ENCODE assay signal across 1 cellular context in the genomic region with DNA sequence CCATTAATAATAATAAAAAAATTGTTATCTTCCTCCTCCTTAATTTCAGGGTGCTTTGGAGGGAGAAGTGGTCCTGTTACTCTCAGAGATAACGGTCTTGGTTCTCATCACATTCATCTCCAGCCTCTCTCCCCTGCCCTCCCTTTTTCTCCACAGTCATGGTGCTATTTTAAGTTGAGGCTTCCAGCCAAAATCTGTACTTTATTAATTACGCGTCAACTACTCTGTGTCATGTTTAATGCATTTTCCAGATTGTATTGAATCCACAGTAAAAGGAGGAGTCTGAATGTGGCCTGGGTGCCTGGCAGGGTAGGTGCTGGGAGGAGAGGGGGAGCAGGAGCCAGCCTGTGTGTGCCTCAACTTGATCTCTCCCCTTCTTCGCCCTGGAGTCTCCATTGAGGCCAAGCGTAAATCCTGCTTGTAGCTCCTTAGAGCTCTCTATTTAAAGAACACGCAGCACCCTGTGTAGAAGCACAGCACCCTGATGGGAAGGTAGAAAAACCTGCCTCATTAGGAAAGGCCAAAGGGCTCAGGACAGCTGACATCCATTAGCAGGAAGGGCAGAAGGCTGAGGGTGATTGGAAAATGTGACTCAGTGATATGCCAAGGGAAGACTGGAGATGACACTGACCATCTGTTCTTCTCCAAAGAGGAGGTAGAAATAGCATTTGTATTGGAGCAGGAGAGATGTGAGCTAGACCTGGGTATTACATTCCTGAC.
A peak's percentile ranks its signal among the peaks of the same experiment; 100 is the strongest.
TF ChIP-seq lines count a peak whose summit lies in the region.

No MANE protein-coding gene starts in this region.

TF ChIP-seq in K562, 482 proteins besides CTCF, POLR2A, EP300 and RAD21 (continued from another document and continues in another):
- TF ChIP-seq, protein P1, sequence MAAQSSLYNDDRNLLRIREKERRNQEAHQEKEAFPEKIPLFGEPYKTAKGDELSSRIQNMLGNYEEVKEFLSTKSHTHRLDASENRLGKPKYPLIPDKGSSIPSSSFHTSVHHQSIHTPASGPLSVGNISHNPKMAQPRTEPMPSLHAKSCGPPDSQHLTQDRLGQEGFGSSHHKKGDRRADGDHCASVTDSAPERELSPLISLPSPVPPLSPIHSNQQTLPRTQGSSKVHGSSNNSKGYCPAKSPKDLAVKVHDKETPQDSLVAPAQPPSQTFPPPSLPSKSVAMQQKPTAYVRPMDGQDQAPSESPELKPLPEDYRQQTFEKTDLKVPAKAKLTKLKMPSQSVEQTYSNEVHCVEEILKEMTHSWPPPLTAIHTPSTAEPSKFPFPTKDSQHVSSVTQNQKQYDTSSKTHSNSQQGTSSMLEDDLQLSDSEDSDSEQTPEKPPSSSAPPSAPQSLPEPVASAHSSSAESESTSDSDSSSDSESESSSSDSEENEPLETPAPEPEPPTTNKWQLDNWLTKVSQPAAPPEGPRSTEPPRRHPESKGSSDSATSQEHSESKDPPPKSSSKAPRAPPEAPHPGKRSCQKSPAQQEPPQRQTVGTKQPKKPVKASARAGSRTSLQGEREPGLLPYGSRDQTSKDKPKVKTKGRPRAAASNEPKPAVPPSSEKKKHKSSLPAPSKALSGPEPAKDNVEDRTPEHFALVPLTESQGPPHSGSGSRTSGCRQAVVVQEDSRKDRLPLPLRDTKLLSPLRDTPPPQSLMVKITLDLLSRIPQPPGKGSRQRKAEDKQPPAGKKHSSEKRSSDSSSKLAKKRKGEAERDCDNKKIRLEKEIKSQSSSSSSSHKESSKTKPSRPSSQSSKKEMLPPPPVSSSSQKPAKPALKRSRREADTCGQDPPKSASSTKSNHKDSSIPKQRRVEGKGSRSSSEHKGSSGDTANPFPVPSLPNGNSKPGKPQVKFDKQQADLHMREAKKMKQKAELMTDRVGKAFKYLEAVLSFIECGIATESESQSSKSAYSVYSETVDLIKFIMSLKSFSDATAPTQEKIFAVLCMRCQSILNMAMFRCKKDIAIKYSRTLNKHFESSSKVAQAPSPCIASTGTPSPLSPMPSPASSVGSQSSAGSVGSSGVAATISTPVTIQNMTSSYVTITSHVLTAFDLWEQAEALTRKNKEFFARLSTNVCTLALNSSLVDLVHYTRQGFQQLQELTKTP (IDR thresholded peaks at IDR 0.05; ENCODE audit: low read depth in 1 of 2, partially characterized antibody in 2 of 2) = no peak
- TF ChIP-seq BRD4 (IDR thresholded peaks at IDR 0.05) = no peak
- TF ChIP-seq KDM1A (IDR thresholded peaks at IDR 0.05) = no peak
- TF ChIP-seq SIN3A (IDR thresholded peaks at IDR 0.05; ENCODE audit: borderline replicate concordance in 2 of 2, control insufficient read depth in 1 of 2, low read depth in 2 of 2, low read length in 2 of 2) = no peak
- peak; percentile 72 for TF ChIP-seq ARID1B (IDR thresholded peaks at IDR 0.05)
- TF ChIP-seq HDAC2 (IDR thresholded peaks at IDR 0.05) = no peak
- TF ChIP-seq BACH1 (tag; IDR thresholded peaks at IDR 0.05) = no peak
- TF ChIP-seq RBM39 (optimal IDR thresholded peaks at IDR 0.05; ENCODE audit: low read depth, low read length) = no peak
- peak; percentile 36; the same call in 1 of the 2 replicates for TF ChIP-seq FOSL1 (tag; conservative IDR thresholded peaks at IDR 0.05)
- TF ChIP-seq, protein P2, sequence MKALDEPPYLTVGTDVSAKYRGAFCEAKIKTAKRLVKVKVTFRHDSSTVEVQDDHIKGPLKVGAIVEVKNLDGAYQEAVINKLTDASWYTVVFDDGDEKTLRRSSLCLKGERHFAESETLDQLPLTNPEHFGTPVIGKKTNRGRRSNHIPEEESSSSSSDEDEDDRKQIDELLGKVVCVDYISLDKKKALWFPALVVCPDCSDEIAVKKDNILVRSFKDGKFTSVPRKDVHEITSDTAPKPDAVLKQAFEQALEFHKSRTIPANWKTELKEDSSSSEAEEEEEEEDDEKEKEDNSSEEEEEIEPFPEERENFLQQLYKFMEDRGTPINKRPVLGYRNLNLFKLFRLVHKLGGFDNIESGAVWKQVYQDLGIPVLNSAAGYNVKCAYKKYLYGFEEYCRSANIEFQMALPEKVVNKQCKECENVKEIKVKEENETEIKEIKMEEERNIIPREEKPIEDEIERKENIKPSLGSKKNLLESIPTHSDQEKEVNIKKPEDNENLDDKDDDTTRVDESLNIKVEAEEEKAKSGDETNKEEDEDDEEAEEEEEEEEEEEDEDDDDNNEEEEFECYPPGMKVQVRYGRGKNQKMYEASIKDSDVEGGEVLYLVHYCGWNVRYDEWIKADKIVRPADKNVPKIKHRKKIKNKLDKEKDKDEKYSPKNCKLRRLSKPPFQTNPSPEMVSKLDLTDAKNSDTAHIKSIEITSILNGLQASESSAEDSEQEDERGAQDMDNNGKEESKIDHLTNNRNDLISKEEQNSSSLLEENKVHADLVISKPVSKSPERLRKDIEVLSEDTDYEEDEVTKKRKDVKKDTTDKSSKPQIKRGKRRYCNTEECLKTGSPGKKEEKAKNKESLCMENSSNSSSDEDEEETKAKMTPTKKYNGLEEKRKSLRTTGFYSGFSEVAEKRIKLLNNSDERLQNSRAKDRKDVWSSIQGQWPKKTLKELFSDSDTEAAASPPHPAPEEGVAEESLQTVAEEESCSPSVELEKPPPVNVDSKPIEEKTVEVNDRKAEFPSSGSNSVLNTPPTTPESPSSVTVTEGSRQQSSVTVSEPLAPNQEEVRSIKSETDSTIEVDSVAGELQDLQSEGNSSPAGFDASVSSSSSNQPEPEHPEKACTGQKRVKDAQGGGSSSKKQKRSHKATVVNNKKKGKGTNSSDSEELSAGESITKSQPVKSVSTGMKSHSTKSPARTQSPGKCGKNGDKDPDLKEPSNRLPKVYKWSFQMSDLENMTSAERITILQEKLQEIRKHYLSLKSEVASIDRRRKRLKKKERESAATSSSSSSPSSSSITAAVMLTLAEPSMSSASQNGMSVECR (CRISPR knock-in tag; IDR thresholded peaks at IDR 0.05) = no peak
- TF ChIP-seq ZC3H11A (IDR thresholded peaks at IDR 0.05; ENCODE audit: low read depth, low read length) = no peak
- no peak for TF ChIP-seq RBM22 (IDR thresholded peaks at IDR 0.05; ENCODE audit: low read depth, low read length, poor library complexity, severe bottlenecking)
- no peak for TF ChIP-seq FOXP1 (CRISPR knock-in tag; IDR thresholded peaks at IDR 0.05)
- peak; percentile 18 for TF ChIP-seq MEIS2 (IDR thresholded peaks at IDR 0.05; ENCODE audit: partially characterized antibody)
- TF ChIP-seq ZFP30 (CRISPR knock-in tag; IDR thresholded peaks at IDR 0.05; ENCODE audit: borderline replicate concordance) = no peak
- no peak for TF ChIP-seq GTF2A2 (tag; IDR thresholded peaks at IDR 0.05)
- TF ChIP-seq JUNB (CRISPR knock-in tag; conservative IDR thresholded peaks at IDR 0.05) = no peak
- no peak for TF ChIP-seq ZNF239 (CRISPR knock-in tag; IDR thresholded peaks at IDR 0.05)
- TF ChIP-seq TEAD4 (IDR thresholded peaks at IDR 0.05; ENCODE audit: low read length) = peak; percentile 48
- no peak for TF ChIP-seq TEAD4 (CRISPR knock-in tag; IDR thresholded peaks at IDR 0.05; ENCODE audit: borderline replicate concordance)
- no peak for TF ChIP-seq ZNF695 (CRISPR knock-in tag; IDR thresholded peaks at IDR 0.05)
- TF ChIP-seq, protein P3, sequence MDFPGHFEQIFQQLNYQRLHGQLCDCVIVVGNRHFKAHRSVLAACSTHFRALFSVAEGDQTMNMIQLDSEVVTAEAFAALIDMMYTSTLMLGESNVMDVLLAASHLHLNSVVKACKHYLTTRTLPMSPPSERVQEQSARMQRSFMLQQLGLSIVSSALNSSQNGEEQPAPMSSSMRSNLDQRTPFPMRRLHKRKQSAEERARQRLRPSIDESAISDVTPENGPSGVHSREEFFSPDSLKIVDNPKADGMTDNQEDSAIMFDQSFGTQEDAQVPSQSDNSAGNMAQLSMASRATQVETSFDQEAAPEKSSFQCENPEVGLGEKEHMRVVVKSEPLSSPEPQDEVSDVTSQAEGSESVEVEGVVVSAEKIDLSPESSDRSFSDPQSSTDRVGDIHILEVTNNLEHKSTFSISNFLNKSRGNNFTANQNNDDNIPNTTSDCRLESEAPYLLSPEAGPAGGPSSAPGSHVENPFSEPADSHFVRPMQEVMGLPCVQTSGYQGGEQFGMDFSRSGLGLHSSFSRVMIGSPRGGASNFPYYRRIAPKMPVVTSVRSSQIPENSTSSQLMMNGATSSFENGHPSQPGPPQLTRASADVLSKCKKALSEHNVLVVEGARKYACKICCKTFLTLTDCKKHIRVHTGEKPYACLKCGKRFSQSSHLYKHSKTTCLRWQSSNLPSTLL (IDR thresholded peaks at IDR 0.05) = no peak
- TF ChIP-seq, protein P4, sequence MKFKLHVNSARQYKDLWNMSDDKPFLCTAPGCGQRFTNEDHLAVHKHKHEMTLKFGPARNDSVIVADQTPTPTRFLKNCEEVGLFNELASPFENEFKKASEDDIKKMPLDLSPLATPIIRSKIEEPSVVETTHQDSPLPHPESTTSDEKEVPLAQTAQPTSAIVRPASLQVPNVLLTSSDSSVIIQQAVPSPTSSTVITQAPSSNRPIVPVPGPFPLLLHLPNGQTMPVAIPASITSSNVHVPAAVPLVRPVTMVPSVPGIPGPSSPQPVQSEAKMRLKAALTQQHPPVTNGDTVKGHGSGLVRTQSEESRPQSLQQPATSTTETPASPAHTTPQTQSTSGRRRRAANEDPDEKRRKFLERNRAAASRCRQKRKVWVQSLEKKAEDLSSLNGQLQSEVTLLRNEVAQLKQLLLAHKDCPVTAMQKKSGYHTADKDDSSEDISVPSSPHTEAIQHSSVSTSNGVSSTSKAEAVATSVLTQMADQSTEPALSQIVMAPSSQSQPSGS (CRISPR knock-in tag; IDR thresholded peaks at IDR 0.05) = no peak
- TF ChIP-seq, protein P5, sequence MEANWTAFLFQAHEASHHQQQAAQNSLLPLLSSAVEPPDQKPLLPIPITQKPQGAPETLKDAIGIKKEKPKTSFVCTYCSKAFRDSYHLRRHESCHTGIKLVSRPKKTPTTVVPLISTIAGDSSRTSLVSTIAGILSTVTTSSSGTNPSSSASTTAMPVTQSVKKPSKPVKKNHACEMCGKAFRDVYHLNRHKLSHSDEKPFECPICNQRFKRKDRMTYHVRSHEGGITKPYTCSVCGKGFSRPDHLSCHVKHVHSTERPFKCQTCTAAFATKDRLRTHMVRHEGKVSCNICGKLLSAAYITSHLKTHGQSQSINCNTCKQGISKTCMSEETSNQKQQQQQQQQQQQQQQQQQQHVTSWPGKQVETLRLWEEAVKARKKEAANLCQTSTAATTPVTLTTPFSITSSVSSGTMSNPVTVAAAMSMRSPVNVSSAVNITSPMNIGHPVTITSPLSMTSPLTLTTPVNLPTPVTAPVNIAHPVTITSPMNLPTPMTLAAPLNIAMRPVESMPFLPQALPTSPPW (CRISPR knock-in tag; IDR thresholded peaks at IDR 0.05) = no peak
- peak; percentile 79 for TF ChIP-seq CBFA2T2 (conservative IDR thresholded peaks at IDR 0.05)
- TF ChIP-seq POLR2AphosphoS5 (IDR thresholded peaks at IDR 0.05; ENCODE audit: control insufficient read depth, insufficient read depth, low read depth, low read length) = peak; percentile 49; the same call in 1 of the 2 replicates
- TF ChIP-seq, protein P6, sequence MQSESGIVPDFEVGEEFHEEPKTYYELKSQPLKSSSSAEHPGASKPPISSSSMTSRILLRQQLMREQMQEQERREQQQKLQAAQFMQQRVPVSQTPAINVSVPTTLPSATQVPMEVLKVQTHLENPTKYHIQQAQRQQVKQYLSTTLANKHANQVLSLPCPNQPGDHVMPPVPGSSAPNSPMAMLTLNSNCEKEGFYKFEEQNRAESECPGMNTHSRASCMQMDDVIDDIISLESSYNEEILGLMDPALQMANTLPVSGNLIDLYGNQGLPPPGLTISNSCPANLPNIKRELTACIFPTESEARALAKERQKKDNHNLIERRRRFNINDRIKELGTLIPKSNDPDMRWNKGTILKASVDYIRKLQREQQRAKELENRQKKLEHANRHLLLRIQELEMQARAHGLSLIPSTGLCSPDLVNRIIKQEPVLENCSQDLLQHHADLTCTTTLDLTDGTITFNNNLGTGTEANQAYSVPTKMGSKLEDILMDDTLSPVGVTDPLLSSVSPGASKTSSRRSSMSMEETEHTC (IDR thresholded peaks at IDR 0.05) = no peak
- TF ChIP-seq NFXL1 (CRISPR knock-in tag; IDR thresholded peaks at IDR 0.05) = no peak
- TF ChIP-seq DIDO1 (tag; IDR thresholded peaks at IDR 0.05; ENCODE audit: low read depth) = no peak
- TF ChIP-seq TCF3 (CRISPR knock-in tag; IDR thresholded peaks at IDR 0.05) = peak; percentile 81
- TF ChIP-seq GATA2 (CRISPR knock-in tag; IDR thresholded peaks at IDR 0.05) = 0 out of 2 replicates have a peak, but pooled peaks have one; percentile 37
- no peak for TF ChIP-seq PCBP2 (IDR thresholded peaks at IDR 0.05; ENCODE audit: low read depth, low read length, poor library complexity, severe bottlenecking)
- no peak for TF ChIP-seq ZNF124 (CRISPR knock-in tag; IDR thresholded peaks at IDR 0.05)
- TF ChIP-seq RAD51 (IDR thresholded peaks at IDR 0.05; ENCODE audit: borderline replicate concordance, low read depth) = no peak
- TF ChIP-seq POLR2H (tag; IDR thresholded peaks at IDR 0.05; ENCODE audit: low read depth) = no peak
- TF ChIP-seq NCOA1 (IDR thresholded peaks at IDR 0.05; ENCODE audit: low read depth) = no peak
- TF ChIP-seq STAT5A (IDR thresholded peaks at IDR 0.05; ENCODE audit: borderline replicate concordance, low read length) = peak; percentile 54; the same call in 1 of the 2 replicates
- no peak for TF ChIP-seq ZNF324 (CRISPR knock-in tag; IDR thresholded peaks at IDR 0.05)
- peak; percentile 42; the same call in 1 of the 2 replicates for TF ChIP-seq MTA2 (IDR thresholded peaks at IDR 0.05; ENCODE audit: low read depth)
- TF ChIP-seq TAF1 (IDR thresholded peaks at IDR 0.05; ENCODE audit: control insufficient read depth, extremely low read depth, insufficient read depth, low read length, severe bottlenecking) = no peak
- TF ChIP-seq RBM17 (IDR thresholded peaks at IDR 0.05; ENCODE audit: borderline replicate concordance, low read depth, low read length) = no peak
- TF ChIP-seq ZNF57 (CRISPR knock-in tag; IDR thresholded peaks at IDR 0.05) = no peak
- no peak for TF ChIP-seq NR1H2 (CRISPR knock-in tag; IDR thresholded peaks at IDR 0.05)
- TF ChIP-seq, protein P7, sequence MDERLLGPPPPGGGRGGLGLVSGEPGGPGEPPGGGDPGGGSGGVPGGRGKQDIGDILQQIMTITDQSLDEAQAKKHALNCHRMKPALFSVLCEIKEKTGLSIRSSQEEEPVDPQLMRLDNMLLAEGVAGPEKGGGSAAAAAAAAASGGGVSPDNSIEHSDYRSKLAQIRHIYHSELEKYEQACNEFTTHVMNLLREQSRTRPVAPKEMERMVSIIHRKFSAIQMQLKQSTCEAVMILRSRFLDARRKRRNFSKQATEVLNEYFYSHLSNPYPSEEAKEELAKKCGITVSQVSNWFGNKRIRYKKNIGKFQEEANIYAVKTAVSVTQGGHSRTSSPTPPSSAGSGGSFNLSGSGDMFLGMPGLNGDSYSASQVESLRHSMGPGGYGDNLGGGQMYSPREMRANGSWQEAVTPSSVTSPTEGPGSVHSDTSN (CRISPR knock-in tag; IDR thresholded peaks at IDR 0.05; ENCODE audit: low read depth) = no peak
- TF ChIP-seq, protein P7 (tag; conservative IDR thresholded peaks at IDR 0.05; ENCODE audit: low read depth) = peak; percentile 71
- TF ChIP-seq, protein P8, sequence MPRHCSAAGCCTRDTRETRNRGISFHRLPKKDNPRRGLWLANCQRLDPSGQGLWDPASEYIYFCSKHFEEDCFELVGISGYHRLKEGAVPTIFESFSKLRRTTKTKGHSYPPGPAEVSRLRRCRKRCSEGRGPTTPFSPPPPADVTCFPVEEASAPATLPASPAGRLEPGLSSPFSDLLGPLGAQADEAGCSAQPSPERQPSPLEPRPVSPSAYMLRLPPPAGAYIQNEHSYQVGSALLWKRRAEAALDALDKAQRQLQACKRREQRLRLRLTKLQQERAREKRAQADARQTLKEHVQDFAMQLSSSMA (CRISPR knock-in tag; IDR thresholded peaks at IDR 0.05) = no peak
